In the genomic region with DNA sequence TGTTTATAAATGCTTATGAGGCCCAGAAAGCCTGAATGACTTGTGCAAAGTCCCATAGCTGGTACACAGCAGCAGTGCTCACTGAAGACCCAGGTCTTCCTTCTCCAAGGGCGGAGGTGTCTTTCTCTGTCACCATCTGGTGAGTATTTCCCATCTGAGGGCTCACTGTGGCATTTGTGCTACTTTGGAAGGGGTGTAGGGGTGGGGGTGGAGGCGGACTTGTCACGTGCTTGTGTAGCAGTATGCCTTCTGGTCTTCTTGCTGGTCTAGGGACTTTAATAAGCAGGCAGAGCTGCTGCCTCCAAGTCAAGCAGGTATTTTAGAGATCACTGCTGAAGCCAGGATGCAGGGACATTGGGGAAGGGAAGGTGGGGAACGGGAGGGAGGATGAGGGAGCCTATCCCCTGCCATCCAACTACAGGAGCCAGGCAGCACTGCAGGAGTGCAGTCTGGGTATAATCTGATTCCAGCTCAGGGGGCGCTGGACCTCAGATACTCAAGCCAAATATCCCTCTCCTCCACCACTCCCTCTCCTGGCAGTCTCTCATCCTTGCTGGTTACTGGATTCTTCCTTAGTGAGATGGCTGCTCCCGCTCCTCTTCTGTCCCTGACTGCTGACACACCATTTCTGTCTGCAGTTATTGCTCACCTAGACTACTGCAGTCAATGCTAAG, we compare ENCODE assay signal across 1 cellular context.
TF ChIP-seq lines count a peak whose summit lies in the region.

No MANE protein-coding gene starts in this region.

TF ChIP-seq in HCT116, 20 proteins besides CTCF, POLR2A, EP300 and RAD21 (continued from another document):
- TF ChIP-seq ZBTB33 (IDR thresholded peaks at IDR 0.05; ENCODE audit: extremely low read depth, insufficient replicate concordance, low read length) = no peak
- no peak for TF ChIP-seq CEBPB (IDR thresholded peaks at IDR 0.05; ENCODE audit: low read depth)
- TF ChIP-seq MAX (IDR thresholded peaks at IDR 0.05) = no peak
- no peak for TF ChIP-seq EGR1 (IDR thresholded peaks at IDR 0.05; ENCODE audit: low read depth)
- TF ChIP-seq, protein P1, sequence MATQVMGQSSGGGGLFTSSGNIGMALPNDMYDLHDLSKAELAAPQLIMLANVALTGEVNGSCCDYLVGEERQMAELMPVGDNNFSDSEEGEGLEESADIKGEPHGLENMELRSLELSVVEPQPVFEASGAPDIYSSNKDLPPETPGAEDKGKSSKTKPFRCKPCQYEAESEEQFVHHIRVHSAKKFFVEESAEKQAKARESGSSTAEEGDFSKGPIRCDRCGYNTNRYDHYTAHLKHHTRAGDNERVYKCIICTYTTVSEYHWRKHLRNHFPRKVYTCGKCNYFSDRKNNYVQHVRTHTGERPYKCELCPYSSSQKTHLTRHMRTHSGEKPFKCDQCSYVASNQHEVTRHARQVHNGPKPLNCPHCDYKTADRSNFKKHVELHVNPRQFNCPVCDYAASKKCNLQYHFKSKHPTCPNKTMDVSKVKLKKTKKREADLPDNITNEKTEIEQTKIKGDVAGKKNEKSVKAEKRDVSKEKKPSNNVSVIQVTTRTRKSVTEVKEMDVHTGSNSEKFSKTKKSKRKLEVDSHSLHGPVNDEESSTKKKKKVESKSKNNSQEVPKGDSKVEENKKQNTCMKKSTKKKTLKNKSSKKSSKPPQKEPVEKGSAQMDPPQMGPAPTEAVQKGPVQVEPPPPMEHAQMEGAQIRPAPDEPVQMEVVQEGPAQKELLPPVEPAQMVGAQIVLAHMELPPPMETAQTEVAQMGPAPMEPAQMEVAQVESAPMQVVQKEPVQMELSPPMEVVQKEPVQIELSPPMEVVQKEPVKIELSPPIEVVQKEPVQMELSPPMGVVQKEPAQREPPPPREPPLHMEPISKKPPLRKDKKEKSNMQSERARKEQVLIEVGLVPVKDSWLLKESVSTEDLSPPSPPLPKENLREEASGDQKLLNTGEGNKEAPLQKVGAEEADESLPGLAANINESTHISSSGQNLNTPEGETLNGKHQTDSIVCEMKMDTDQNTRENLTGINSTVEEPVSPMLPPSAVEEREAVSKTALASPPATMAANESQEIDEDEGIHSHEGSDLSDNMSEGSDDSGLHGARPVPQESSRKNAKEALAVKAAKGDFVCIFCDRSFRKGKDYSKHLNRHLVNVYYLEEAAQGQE (IDR thresholded peaks at IDR 0.05; ENCODE audit: low read depth) = no peak
